In the genomic region with DNA sequence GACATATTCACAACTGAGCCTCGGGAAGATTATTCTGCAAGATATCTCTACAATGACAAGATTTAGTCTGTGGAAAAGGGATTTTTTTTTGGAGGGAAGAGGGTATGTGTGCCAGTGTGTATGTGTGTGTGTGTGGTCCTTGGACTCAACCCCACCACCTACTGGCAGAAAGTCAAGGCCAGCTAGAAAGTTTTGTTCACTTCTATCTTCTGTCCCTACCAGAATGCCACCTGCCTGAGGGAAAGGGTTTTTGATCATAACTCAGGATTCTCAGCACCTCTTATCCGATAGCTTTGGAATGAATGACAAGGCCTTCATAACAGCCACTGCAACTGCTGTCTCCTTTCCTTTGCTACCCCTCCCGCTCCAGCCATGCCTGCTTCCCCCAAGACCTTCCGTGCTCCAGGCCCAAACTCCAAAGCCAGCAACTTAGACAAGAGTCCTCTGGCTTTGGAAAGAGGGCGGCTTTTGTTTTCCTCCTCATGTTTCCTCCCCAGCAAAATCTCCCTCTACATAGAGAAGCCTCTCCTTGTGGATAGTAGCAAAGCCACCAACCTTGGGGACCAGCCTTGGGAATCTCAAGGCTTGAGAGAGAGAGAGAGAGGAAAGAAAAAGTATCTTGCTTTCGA, we compare ENCODE assay signal across 8 cellular contexts. TPM values are rescaled to one million over a fixed set of nuclear protein-coding genes. Genes with fewer than 3 reads are reported as not detected.
DNase-seq lines count a peak whose midpoint lies in the region; ATAC-seq and TF ChIP-seq lines count a peak whose summit lies in the region.

No MANE protein-coding gene starts in this region.

- ATAC-seq in Panc1: peak; percentile 67
- ATAC-seq in lung (ENCODE audit: insufficient read depth, low FRiP score): no peak
- no peak for ATAC-seq in HG02938 (IDR thresholded peaks at IDR 0.05; ENCODE audit: unreplicated experiment)

- 29 to 40% methylated on average over 6 of the region's 6 CpGs for WGBS in lung, 2 donors
- 22 to 24% methylated on average over 6 of the region's 6 CpGs for WGBS in thyroid gland, 2 donors

- H3K27me3 ChIP-seq in HAP-1 (ENCODE audit: low read depth): no peaks in the 10 kb centered on the region
- no peaks in the 10 kb centered on the region for H3K27me3 ChIP-seq in Panc1 (ENCODE audit: control insufficient read depth, insufficient read depth, low read length)
- H3K27me3 ChIP-seq in dorsolateral prefrontal cortex: no peaks in the 10 kb centered on the region
- H3K27me3 ChIP-seq in lung (ENCODE audit: control insufficient read depth, insufficient read depth): no peaks in the 10 kb centered on the region
- H3K27me3 ChIP-seq in thyroid gland: no peaks in the 10 kb centered on the region

- H3K4me3 ChIP-seq in HAP-1: peak overlapping the region; percentile 58
- peak overlapping the region; percentile 72 to 97 for H3K4me3 ChIP-seq in Panc1 (ENCODE audit: low read depth in 2 of 2, low read length in 2 of 2)
- H3K4me3 ChIP-seq in dorsolateral prefrontal cortex: peak overlapping the region in 58 of 59 donors; percentile 41 to 89 (median 74)
- no peak overlapping the region for H3K4me3 ChIP-seq in lung
- H3K4me3 ChIP-seq in thyroid gland (replicated peaks in 1 of 3): peak overlapping the region in 1 of 3 donors; percentile 57

- POLR2A ChIA-PET in Panc1 (lab: Charles Lee): no interaction called here

- no peak for TF ChIP-seq POLR2A in thyroid gland (IDR thresholded peaks at IDR 0.05)

- intact Hi-C loops in Panc1 (cut with micrococcal nuclease; ENCODE audit: unreplicated experiment): loop anchor here (5.0 kb wide), 1 partner anchor 78 kb away; no protein-coding TSS in a partner anchor
- intact Hi-C loops in dorsolateral prefrontal cortex (cut with DNase I): no loop called here
- intact Hi-C loops in thyroid gland (cut with DNase I): no loop called here

- BruUV-seq in Panc1 (replicated peaks; lab: Mats Ljungman, UMichigan): no TSS peak

- H3K4me1 ChIP-seq in HAP-1 (peaks cover 4% of the 10 kb centered on the region), Panc1 (ENCODE audit: control insufficient read depth, insufficient read depth, low read length) (peaks cover 5% of the 10 kb centered on the region; the same call in 1 of the 2 replicates), lung (ENCODE audit: control insufficient read depth in 2 of 2, insufficient read depth in 2 of 2, low read length in 2 of 2) (peaks cover 0 to 3% of the 10 kb centered on the region in 2 donors), thyroid gland (peaks cover 16 to 28% of the 10 kb centered on the region in 2 donors)

- H3K36me3 ChIP-seq in HAP-1 (replicated peaks) (peaks cover 5% of the 10 kb centered on the region; the same call in 1 of the 2 replicates), Panc1 (ENCODE audit: control insufficient read depth, insufficient read depth, low read length) (no peaks in the 10 kb centered on the region; the same call in 1 of the 2 replicates), lung (ENCODE audit: control insufficient read depth in 2 of 2, insufficient read depth in 2 of 2, low read length in 2 of 2) (no peaks in the 10 kb centered on the region), thyroid gland (no peaks in the 10 kb centered on the region)

- TF ChIP-seq CTCF in Panc1 (IDR thresholded peaks at IDR 0.05) (peak; percentile 72), dorsolateral prefrontal cortex (IDR thresholded peaks at IDR 0.05 in 54 of 56, conservative IDR thresholded peaks at IDR 0.05 in 2 of 56; ENCODE audit: low read depth in 1 of 56, partially characterized antibody in 56 of 56) (peak in 32 of 56 donors; percentile 9 to 43 (median 24)), lung (IDR thresholded peaks at IDR 0.05; ENCODE audit: control extremely low read depth, extremely low read depth) (peak; percentile 8), thyroid gland (IDR thresholded peaks at IDR 0.05) (peak in 2 of 6 experiments; percentile 18 to 21)

- CTCF ChIA-PET in Panc1 (lab: Charles Lee): interaction anchor here (0.7 kb wide), 1 partner anchor 87 kb away, joined by 3 read pairs; no protein-coding TSS in a partner anchor

- peak overlapping the region; percentile 90 for H3K27ac ChIP-seq in Panc1 (ENCODE audit: low read length)
- H3K27ac ChIP-seq in dorsolateral prefrontal cortex: peak overlapping the region in 50 of 59 donors; percentile 4 to 91 (median 72)
- peak overlapping the region; percentile 64 to 67 for H3K27ac ChIP-seq in lung (ENCODE audit: low read depth in 1 of 2, low read length in 1 of 2)
- H3K27ac ChIP-seq in thyroid gland: peak overlapping the region; percentile 54 to 86 (median 85)

- in situ Hi-C loops in HAP-1 (cut with MboI; ENCODE audit: low sequenced_read_pairs) (no loop called here), Panc1 (cut with HindIII; ENCODE audit: low pct_unique_long_range_greater_than_20kb, low sequenced_read_pairs) (no loop called here)

- DNase-seq in EH (ENCODE audit: low read depth) (peak; percentile 51), HAP-1 (ENCODE audit: low spot score in 2 of 2) (peak; percentile 16 to 59), Panc1 (ENCODE audit: low read depth, low spot score) (no peak), dorsolateral prefrontal cortex (no peak), lung (ENCODE audit: low spot score) (no peak), thyroid gland (peak; percentile 16 to 32), NCI-H1092 (lab: John Stamatoyannopoulos, UW) (no peak)

- H3K9me3 ChIP-seq in HAP-1: peaks cover 4% of the 10 kb centered on the region; the same call in 1 of the 2 replicates
- no peaks in the 10 kb centered on the region; the same call in 1 of the 2 replicates for H3K9me3 ChIP-seq in Panc1 (ENCODE audit: control insufficient read depth, insufficient read depth, low read depth, low read length)
- no peaks in the 10 kb centered on the region for H3K9me3 ChIP-seq in lung (ENCODE audit: control insufficient read depth in 2 of 2, insufficient read depth in 1 of 2, low read length in 1 of 2)
- H3K9me3 ChIP-seq in thyroid gland: no peaks in the 10 kb centered on the region

RNA-seq across cellular contexts. Expression of gene BTN3A1, which starts 18.6 kb away (rescaled TPM):
- total RNA-seq in Panc1 (2021; ENCODE audit: unreplicated experiment) (5.0 TPM), dorsolateral prefrontal cortex (10 to 100 TPM in 87 of 120 experiments, 1 to 10 TPM in 33; 5.7 to 21.3 (median 11.8) TPM), lung (10 to 100 TPM; 18.7 to 60.1 TPM), thyroid gland (10 to 100 TPM in 2 of 4 donors, 1 to 10 TPM in 2; 8.8 to 18.3 (median 12.9) TPM)
- 3.6 TPM for polyA plus RNA-seq in Panc1 (2012; ENCODE audit: insufficient read length)
- polyA plus RNA-seq in lung: 10 to 100 TPM; 14.4 to 26.3 TPM

RNA-seq across cellular contexts. Expression of gene BTN3A3, which starts 19.6 kb away (rescaled TPM):
- total RNA-seq in Panc1 (2021; ENCODE audit: unreplicated experiment) (0.77 TPM), dorsolateral prefrontal cortex (10 to 100 TPM in 114 of 120 experiments, 1 to 10 TPM in 6; 8.6 to 39.2 (median 16.9) TPM), lung (10 to 100 TPM; 18.9 to 65.5 TPM), thyroid gland (10 to 100 TPM in 3 of 4 donors, 1 to 10 TPM in 1; 7.5 to 19.1 (median 13.9) TPM)
- polyA plus RNA-seq in Panc1 (2012; ENCODE audit: insufficient read length): 0.46 TPM
- polyA plus RNA-seq in lung: 10 to 100 TPM in 1 of 2 donors, 1 to 10 TPM in 1; 8.1 to 22.9 TPM

RNA-seq across cellular contexts. Expression of gene BTN2A1, which starts 37.0 kb away (rescaled TPM):
- total RNA-seq in Panc1 (2021; ENCODE audit: unreplicated experiment): 23.0 TPM
- polyA plus RNA-seq in Panc1 (2012; ENCODE audit: insufficient read length): 19.7 TPM
- total RNA-seq in dorsolateral prefrontal cortex: 10 to 100 TPM; 16.0 to 33.4 (median 24.3) TPM
- total RNA-seq in lung: 10 to 100 TPM; 20.0 to 23.5 TPM
- polyA plus RNA-seq in lung: 10 to 100 TPM; 12.4 to 35.3 TPM
- total RNA-seq in thyroid gland: 10 to 100 TPM in 3 of 4 donors, 1 to 10 TPM in 1; 9.9 to 12.3 (median 11.6) TPM

RNA-seq across cellular contexts. Expression of gene BTN2A2, which starts 37.8 kb away (rescaled TPM):
- total RNA-seq in Panc1 (2021; ENCODE audit: unreplicated experiment) (8.1 TPM), dorsolateral prefrontal cortex (10 to 100 TPM in 15 of 120 experiments, 1 to 10 TPM in 105; 1.7 to 16.5 (median 6.1) TPM), lung (10 to 100 TPM; 19.1 to 26.8 TPM), thyroid gland (1 to 10 TPM; 8.1 to 9.3 (median 8.3) TPM)
- 7.8 TPM for polyA plus RNA-seq in Panc1 (2012; ENCODE audit: insufficient read length)
- polyA plus RNA-seq in lung: 10 to 100 TPM in 1 of 2 donors, 1 to 10 TPM in 1; 9.5 to 21.8 TPM

RNA-seq across cellular contexts. Expression of gene BTN3A2, which starts 55.7 kb away (rescaled TPM):
- total RNA-seq in Panc1 (2021; ENCODE audit: unreplicated experiment) (5.5 TPM), dorsolateral prefrontal cortex (10 to 100 TPM in 56 of 120 experiments, 1 to 10 TPM in 64; 3.8 to 30.1 (median 9.7) TPM), lung (10 to 100 TPM; 19.7 to 19.8 TPM), thyroid gland (10 to 100 TPM in 3 of 4 donors, 1 to 10 TPM in 1; 9.7 to 25.0 (median 15.0) TPM)
- polyA plus RNA-seq in Panc1 (2012; ENCODE audit: insufficient read length): 4.6 TPM
- polyA plus RNA-seq in lung: 10 to 100 TPM; 17.5 to 40.5 TPM

Comparison
In these comparisons a context has a peak if more than half of its experiments do, and no peak if none do; other contexts are left out.
1. DNase-seq: peak in EH (single experiment), HAP-1 (2 of 2) and thyroid gland (2 of 2); none in Panc1 (single experiment), dorsolateral prefrontal cortex (0 of 10), lung (single experiment) and NCI-H1092 (single experiment).
2. Peak in every context shown above with its lines, with median percentiles within 50 percentile points of each other: H3K27ac ChIP-seq.